In genomic region chr3:171088984-171089754, GRCh38 we compare ENCODE assay signal across 8 cellular contexts.
DNase-seq lines count a peak whose midpoint lies in the region; ATAC-seq and TF ChIP-seq lines count a peak whose summit lies in the region.

No MANE protein-coding gene starts in this region.

- DNase-seq in AG09319 (ENCODE audit: extremely low read depth, low read depth) (peak; percentile 49), HT1080 (ENCODE audit: low read depth) (peak; percentile 98), astrocyte of the hippocampus (ENCODE audit: low read depth, low spot score) (peak; percentile 91), left lobe of liver (ENCODE audit: low spot score) (peak; percentile 48), NCI-H524 treated with DMSO at 0.1 percent for 48 hours (lab: John Stamatoyannopoulos, UW) (no peak), NCI-H146 treated with DMSO at 0.1 percent for 48 hours (lab: John Stamatoyannopoulos, UW; ENCODE audit: unreplicated experiment) (no peak)

- no peak for TF ChIP-seq CTCF in AG09319 (IDR thresholded peaks at IDR 0.05; ENCODE audit: low read depth, low read length)

- ATAC-seq in left lobe of liver (peak; percentile 71), GM21360 (IDR thresholded peaks at IDR 0.05; ENCODE audit: unreplicated experiment) (no peak), HG03025 (IDR thresholded peaks at IDR 0.05; ENCODE audit: low FRiP score, unreplicated experiment) (no peak)

Comparison
In these comparisons a context has a peak if more than half of its experiments do, and no peak if none do; other contexts are left out.
1. DNase-seq: peak in AG09319 (single experiment), HT1080 (single experiment), astrocyte of the hippocampus (single experiment) and left lobe of liver (single experiment); none in NCI-H524 treated with DMSO at 0.1 percent for 48 hours (single experiment) and NCI-H146 treated with DMSO at 0.1 percent for 48 hours (single experiment).